18 cellular contexts compared by ENCODE assay signal in genomic region chr1:47563206-47563605, GRCh38.
"Had no signal": no experiment of that assay in that cellular context is flagged by ENCODE, and none has a peak within 500 bp of the region (broad histone marks: within the 10 kb centered on the region; RNA-seq: fewer than 3 reads in every experiment).

No MANE protein-coding gene starts in this region.

- DNase-seq: activated CD4-positive, alpha-beta T cell treated with anti-CD3 and anti-CD28 coated beads, Interleukin-2, amount 50 U/mL, for 1 hour; activated T-cell treated with anti-CD3 and anti-CD28 coated beads for 4 hours; amygdala; central memory CD4-positive, alpha-beta T cell; colonic mucosa; foreskin melanocyte; heart right ventricle; nephron progenitor cell; occipital lobe; right cardiac atrium; stimulated activated naive CD8-positive, alpha-beta T cell treated with anti-CD3 and anti-CD28 coated beads, Interleukin-15, Interleukin-2, amounts not matched to agents 100 U/mL and 50 U/mL, for 24 hours; T-cell; T-helper 9 cell; testis had no signal

- H3K4me2 ChIP-seq: smooth muscle cell had no signal

- H3K4me1 ChIP-seq: colonic mucosa, prostate gland had no signal

- H3K27me3 ChIP-seq: colonic mucosa, testis had no signal

- H3K9me3 ChIP-seq: colonic mucosa, heart right ventricle, prostate gland, testis had no signal

- H3K27ac ChIP-seq: colonic mucosa, heart right ventricle, prostate gland, testis had no signal

- ATAC-seq: activated CD4-positive, CD25-positive, alpha-beta regulatory T cell treated with anti-CD3 and anti-CD28 coated beads, Interleukin-2, amount 50 U/mL, for 24 hours; esophagus mucosa; heart right ventricle; right cardiac atrium; stimulated activated naive CD8-positive, alpha-beta T cell treated with anti-CD3 and anti-CD28 coated beads, Interleukin-15, Interleukin-2, amounts not matched to agents 100 U/mL and 50 U/mL, for 24 hours; T-cell had no signal

- H3K4me3 ChIP-seq: colonic mucosa, heart right ventricle, prostate gland, smooth muscle cell, testis had no signal

- H3K36me3 ChIP-seq: colonic mucosa, heart right ventricle, prostate gland had no signal
